ENCODE assay signal across 8 cellular contexts in genomic region chrX:72713599-72714444, GRCh38. TPM values are rescaled to one million over a fixed set of nuclear protein-coding genes. Genes with fewer than 3 reads are reported as not detected.
DNase-seq lines count a peak whose midpoint lies in the region; ATAC-seq and TF ChIP-seq lines count a peak whose summit lies in the region.
"Not testable (repeated sequence)": the region's sequence is repeated elsewhere in the genome, so short reads cannot be mapped to it uniquely, and the experiment has no call there.

TSS of gene PHKA1 (minus strand) at chrX:72714306. CDS start at chrX:72713880, 426 bp downstream.

- peaks cover 14% of the 10 kb centered on the region for H3K4me1 Mint-ChIP-seq in T-helper 2 cell treated with Interferon-gamma antibody and Interleukin-4, amounts not matched to agents 5 μg/mL and 100 μg/mL, for 36 hours (ENCODE audit: low read depth)
- peaks cover 17% of the 10 kb centered on the region for H3K4me1 Mint-ChIP-seq in activated naive CD8-positive, alpha-beta T cell treated with anti-CD3 and anti-CD28 coated beads, Interleukin-2, amount 50 U/mL, for 24 hours

- TF ChIP-seq CTCF in gastroesophageal sphincter (IDR thresholded peaks at IDR 0.05) = not testable (repeated sequence)

- peaks cover 0 to 23% (median 0%) of the 10 kb centered on the region in 3 donors for H3K4me1 ChIP-seq in gastroesophageal sphincter
- not testable (repeated sequence) for H3K4me1 ChIP-seq in muscle layer of colon (ENCODE audit: insufficient read depth, low read length)

- 0 to 45% methylated on average over 1 to 3 of the region's 80 CpGs for WGBS in gastroesophageal sphincter (ENCODE audit: low coverage in 1 of 2), 2 donors

- TF ChIP-seq EP300 in gastroesophageal sphincter (IDR thresholded peaks at IDR 0.05) = not testable (repeated sequence)

- H3K9ac ChIP-seq in muscle layer of colon (ENCODE audit: low read length) = peak within 1 kb of the TSS; percentile 5

- not testable (repeated sequence) for H3K36me3 ChIP-seq in gastroesophageal sphincter; muscle layer of colon (ENCODE audit: insufficient read depth, low read length)

- TF ChIP-seq POLR2A in gastroesophageal sphincter (IDR thresholded peaks at IDR 0.05) = peak in 1 of 2 donors; percentile 9

- not testable (repeated sequence) for H3K9me3 Mint-ChIP-seq in T-helper 2 cell treated with Interferon-gamma antibody and Interleukin-4, amounts not matched to agents 5 μg/mL and 100 μg/mL, for 36 hours; activated naive CD8-positive, alpha-beta T cell treated with anti-CD3 and anti-CD28 coated beads, Interleukin-2, amount 50 U/mL, for 24 hours

- DNase-seq in CD1c-positive myeloid dendritic cell (ENCODE audit: extremely low spot score) (peak; percentile 6), NCI-H146 (lab: John Stamatoyannopoulos, UW) (peak; percentile 70)
- peak; percentile 66 for DNase-seq in T-helper 2 cell treated with Interferon-gamma antibody and Interleukin-4, amounts not matched to agents 5 μg/mL and 100 μg/mL, for 36 hours (ENCODE audit: low spot score)
- peak; percentile 66 for DNase-seq in activated naive CD8-positive, alpha-beta T cell treated with anti-CD3 and anti-CD28 coated beads, Interleukin-2, amount 50 U/mL, for 24 hours
- DNase-seq in stimulated activated CD4-positive, alpha-beta T cell treated with anti-CD3 and anti-CD28 coated beads, TNF-alpha, amount 100 ng/mL, for 4 hours (ENCODE audit: low read depth in 3 of 3) = peak; percentile 8 to 26 (median 9)

- H3K4me3 ChIP-seq in gastroesophageal sphincter (peak within 1 kb of the TSS; percentile 35 to 58), muscle layer of colon (ENCODE audit: low read depth in 1 of 2, low read length in 2 of 2) (peak within 1 kb of the TSS; percentile 47 to 59)

- H3K27me3 Mint-ChIP-seq in T-helper 2 cell treated with Interferon-gamma antibody and Interleukin-4, amounts not matched to agents 5 μg/mL and 100 μg/mL, for 36 hours (ENCODE audit: low read depth) = not testable (repeated sequence)
- peaks cover 14% of the 10 kb centered on the region for H3K27me3 Mint-ChIP-seq in activated naive CD8-positive, alpha-beta T cell treated with anti-CD3 and anti-CD28 coated beads, Interleukin-2, amount 50 U/mL, for 24 hours

- H3K27ac ChIP-seq in gastroesophageal sphincter = peak within 1 kb of the TSS; percentile 81 to 87 (median 83)
- H3K27ac ChIP-seq in muscle layer of colon (ENCODE audit: low read depth, low read length) = peak within 1 kb of the TSS; percentile 58

- H3K36me3 Mint-ChIP-seq in T-helper 2 cell treated with Interferon-gamma antibody and Interleukin-4, amounts not matched to agents 5 μg/mL and 100 μg/mL, for 36 hours (ENCODE audit: low read depth); activated naive CD8-positive, alpha-beta T cell treated with anti-CD3 and anti-CD28 coated beads, Interleukin-2, amount 50 U/mL, for 24 hours (ENCODE audit: low read depth): not testable (repeated sequence)

- H3K27ac Mint-ChIP-seq in T-helper 2 cell treated with Interferon-gamma antibody and Interleukin-4, amounts not matched to agents 5 μg/mL and 100 μg/mL, for 36 hours = peak within 1 kb of the TSS; percentile 31
- H3K27ac Mint-ChIP-seq in activated naive CD8-positive, alpha-beta T cell treated with anti-CD3 and anti-CD28 coated beads, Interleukin-2, amount 50 U/mL, for 24 hours = peak within 1 kb of the TSS; percentile 83

- ATAC-seq in GM21825 (IDR thresholded peaks at IDR 0.05; ENCODE audit: unreplicated experiment) = peak; percentile 68
- ATAC-seq in activated naive CD8-positive, alpha-beta T cell treated with anti-CD3 and anti-CD28 coated beads, Interleukin-2, amount 50 U/mL, for 24 hours = peak; percentile 83
- ATAC-seq in gastroesophageal sphincter = peak; percentile 39

- H3K4me3 Mint-ChIP-seq in T-helper 2 cell treated with Interferon-gamma antibody and Interleukin-4, amounts not matched to agents 5 μg/mL and 100 μg/mL, for 36 hours = peak within 1 kb of the TSS; percentile 83
- H3K4me3 Mint-ChIP-seq in activated naive CD8-positive, alpha-beta T cell treated with anti-CD3 and anti-CD28 coated beads, Interleukin-2, amount 50 U/mL, for 24 hours = peak within 1 kb of the TSS; percentile 76

- not testable (repeated sequence) for H3K27me3 ChIP-seq in gastroesophageal sphincter; muscle layer of colon (ENCODE audit: control insufficient read depth in 1 of 2, insufficient read depth in 2 of 2, low read length in 2 of 2)

- H3K9me3 ChIP-seq in gastroesophageal sphincter; muscle layer of colon (ENCODE audit: low read length): not testable (repeated sequence)

RNA-seq across cellular contexts. Expression of gene PHKA1, which starts in this region (rescaled TPM):
- 10 to 100 TPM in 3 of 4 donors, 1 to 10 TPM in 1; 4.5 to 22.9 (median 15.7) TPM for total RNA-seq in gastroesophageal sphincter

Comparison
In these comparisons a context has a peak if more than half of its experiments do, and no peak if none do; other contexts are left out.
1. Peak in every context shown above with its lines: DNase-seq, ATAC-seq, H3K4me3 ChIP-seq and H3K27ac ChIP-seq.
2. DNase-seq: peak in every context shown above with its lines; median percentile 70 in NCI-H146; 66 in T-helper 2 cell treated with Interferon-gamma antibody and Interleukin-4, amounts not matched to agents 5 μg/mL and 100 μg/mL, for 36 hours; 66 in activated naive CD8-positive, alpha-beta T cell treated with anti-CD3 and anti-CD28 coated beads, Interleukin-2, amount 50 U/mL, for 24 hours; 9 in stimulated activated CD4-positive, alpha-beta T cell treated with anti-CD3 and anti-CD28 coated beads, TNF-alpha, amount 100 ng/mL, for 4 hours; 6 in CD1c-positive myeloid dendritic cell.